Comparison of ENCODE assay signal across 10 cellular contexts in genomic region chr4:10664408-10664807, GRCh38. TPM values are rescaled to one million over a fixed set of nuclear protein-coding genes. Genes with fewer than 3 reads are reported as not detected.
A peak's percentile ranks its signal among the peaks of the same experiment; 100 is the strongest.
DNase-seq lines count a peak whose midpoint lies in the region; ATAC-seq and TF ChIP-seq lines count a peak whose summit lies in the region.
"Had no signal": no experiment of that assay in that cellular context is flagged by ENCODE, and none has a peak within 500 bp of the region (broad histone marks: within the 10 kb centered on the region; RNA-seq: fewer than 3 reads in every experiment).

No MANE protein-coding gene starts in this region.

- no peak overlapping the region for H3K4me3 Mint-ChIP-seq in CD8-positive, alpha-beta memory T cell
- H3K4me3 Mint-ChIP-seq: IgD-negative memory B cell had no signal

- WGBS in prostate gland: 7% methylated on average over 5 of the region's 5 CpGs

- H3K4me1 ChIP-seq in prostate gland (replicated peaks): peaks cover 3% of the 10 kb centered on the region
- H3K4me1 ChIP-seq in CD8-positive, alpha-beta memory T cell (ENCODE audit: insufficient read depth, low read length): no peaks in the 10 kb centered on the region

- peaks cover 0 to 3% (median 0%) of the 10 kb centered on the region in 5 donors for H3K9me3 Mint-ChIP-seq in CD8-positive, alpha-beta memory T cell

- no peaks in the 10 kb centered on the region for H3K27me3 ChIP-seq in prostate gland (replicated peaks; ENCODE audit: insufficient read depth)
- H3K27me3 ChIP-seq in CD8-positive, alpha-beta memory T cell (ENCODE audit: insufficient read depth, low read length, poor library complexity, severe bottlenecking): no peaks in the 10 kb centered on the region

- CTCF ChIA-PET in CD8-positive, alpha-beta memory T cell (lab: Charles Lee): no interaction called here

- no peaks in the 10 kb centered on the region for H3K4me1 Mint-ChIP-seq in CD8-positive, alpha-beta memory T cell

- H3K27me3 Mint-ChIP-seq in CD8-positive, alpha-beta memory T cell: peaks cover 0 to 3% of the 10 kb centered on the region in 2 donors

- no peak overlapping the region for H3K27ac Mint-ChIP-seq in CD8-positive, alpha-beta memory T cell
- H3K27ac Mint-ChIP-seq: IgD-negative memory B cell had no signal

- ATAC-seq in HG03280 (IDR thresholded peaks at IDR 0.05; ENCODE audit: unreplicated experiment): no peak
- ATAC-seq: Panc1 had no signal

- TF ChIP-seq POLR2A in prostate gland (IDR thresholded peaks at IDR 0.05): no peak

- H3K4me3 ChIP-seq in fibroblast of the aortic adventitia (ENCODE audit: low read depth, low read length): no peak overlapping the region
- no peak overlapping the region for H3K4me3 ChIP-seq in prostate gland
- no peak overlapping the region for H3K4me3 ChIP-seq in CD8-positive, alpha-beta memory T cell (ENCODE audit: low read length)

- no peaks in the 10 kb centered on the region for H3K36me3 Mint-ChIP-seq in CD8-positive, alpha-beta memory T cell

- POLR2A ChIA-PET in CD8-positive, alpha-beta memory T cell (lab: Charles Lee): no interaction called here

- TF ChIP-seq CTCF in fibroblast of the aortic adventitia (IDR thresholded peaks at IDR 0.05; ENCODE audit: insufficient read depth, low read length): no peak
- no peak for TF ChIP-seq CTCF in prostate gland (IDR thresholded peaks at IDR 0.05)

- H3K36me3 ChIP-seq in prostate gland: no peaks in the 10 kb centered on the region
- no peaks in the 10 kb centered on the region for H3K36me3 ChIP-seq in CD8-positive, alpha-beta memory T cell (ENCODE audit: insufficient read depth, low read length)

- H3K9me3 ChIP-seq in prostate gland: no peaks in the 10 kb centered on the region
- no peaks in the 10 kb centered on the region for H3K9me3 ChIP-seq in CD8-positive, alpha-beta memory T cell (ENCODE audit: low read length)

- intact Hi-C loops in prostate gland (cut with DNase I): no loop called here

- in situ Hi-C loops in G401 (cut with HindIII; ENCODE audit: low sequenced_read_pairs): no loop called here

- DNase-seq in G401 (ENCODE audit: low spot score) (peak; percentile 46), NCI-H446 treated with DMSO at 0.1 percent for 48 hours (lab: John Stamatoyannopoulos, UW) (peak; percentile 15), fibroblast of the aortic adventitia (ENCODE audit: low read depth) (peak; percentile 97), prostate gland (ENCODE audit: low spot score) (peak; percentile 90), COR-L47 (lab: John Stamatoyannopoulos, UW) (no peak), NCI-H1105 (lab: John Stamatoyannopoulos, UW) (no peak)
- no peak for DNase-seq in CD8-positive, alpha-beta memory T cell

- no peak overlapping the region for H3K27ac ChIP-seq in prostate gland
- H3K27ac ChIP-seq in CD8-positive, alpha-beta memory T cell (ENCODE audit: low read depth, low read length): no peak overlapping the region

RNA-seq across cellular contexts. Expression of gene CLNK, which starts 20.2 kb away (rescaled TPM):
- not detected in 2 replicates for total RNA-seq in G401 (2014; rRNA removed; shearing (Covaris generic))
- total RNA-seq in fibroblast of the aortic adventitia (ENCODE audit: low replicate concordance): 0.08 TPM in 1 of 2 replicates, not detected in the other
- not detected for total RNA-seq in prostate gland
- under 1 TPM; 0.11 to 0.31 TPM for total RNA-seq in CD8-positive, alpha-beta memory T cell
- not detected for polyA plus RNA-seq in CD8-positive, alpha-beta memory T cell

Comparison
In these comparisons a context has a peak if more than half of its experiments do, and no peak if none do; other contexts are left out.
1. DNase-seq: peak in G401 (single experiment), NCI-H446 treated with DMSO at 0.1 percent for 48 hours (single experiment), fibroblast of the aortic adventitia (single experiment) and prostate gland (single experiment); none in CD8-positive, alpha-beta memory T cell (0 of 5), COR-L47 (single experiment) and NCI-H1105 (single experiment).